In the genomic region with DNA sequence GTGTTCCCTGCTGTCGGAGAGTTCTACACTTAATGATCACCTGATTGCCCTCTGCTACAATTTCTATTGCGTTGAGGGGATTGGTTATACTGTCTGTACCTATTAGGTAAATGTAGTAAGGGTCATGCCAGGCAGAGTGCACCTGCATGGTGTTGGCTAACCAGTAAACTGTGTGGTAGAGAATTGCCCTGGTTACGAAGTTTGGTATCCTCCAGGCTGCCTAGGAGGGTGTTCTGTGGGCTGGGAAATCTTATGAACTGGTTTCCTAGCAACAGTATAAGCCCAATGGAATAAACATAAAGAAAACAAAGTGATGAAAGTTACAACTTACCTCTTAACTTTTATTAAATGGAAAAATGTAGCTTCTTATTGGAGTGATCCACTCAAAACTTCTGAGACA, we compare ENCODE assay signal across 8 cellular contexts. TPM values are rescaled to one million over a fixed set of nuclear protein-coding genes. Genes with fewer than 3 reads are reported as not detected.
DNase-seq lines count a peak whose midpoint lies in the region; ATAC-seq lines count a peak whose summit lies in the region.

No MANE protein-coding gene starts in this region.

- DNase-seq in GF-D8 (lab: John Stamatoyannopoulos, UW) (peak; percentile 24), NT2/D1 (ENCODE audit: low read depth, low spot score) (no peak), caudate nucleus (lab: John Stamatoyannopoulos, UW) (peak in 1 of 61 donors; percentile 1), mesendoderm (peak; percentile 27), GOT3 (lab: John Stamatoyannopoulos, UW) (no peak), NCI-H2029 treated with DMSO at 0.1 percent for 48 hours (lab: John Stamatoyannopoulos, UW) (no peak), left lobe of liver (ENCODE audit: low spot score) (no peak)

- H4K5ac ChIP-seq in mesendoderm (ENCODE audit: low read length): no peak overlapping the region

- H3K27ac ChIP-seq in caudate nucleus (ENCODE audit: low read depth, low read length) (peak overlapping the region; percentile 96), mesendoderm (ENCODE audit: low read depth, low read length) (no peak overlapping the region)

- no peak overlapping the region for H2BK5ac ChIP-seq in mesendoderm (ENCODE audit: low read length)

- H3K9ac ChIP-seq in NT2/D1 (ENCODE audit: insufficient read length, low read depth): no peak overlapping the region
- H3K9ac ChIP-seq in mesendoderm (ENCODE audit: low read length): peak overlapping the region; percentile 88

- peaks cover 18% of the 10 kb centered on the region for H3K79me2 ChIP-seq in mesendoderm (ENCODE audit: control insufficient read depth, insufficient read depth, low read length)

- H3K27me3 ChIP-seq in NT2/D1 (ENCODE audit: insufficient read depth, insufficient read length) (no peaks in the 10 kb centered on the region), mesendoderm (ENCODE audit: insufficient read depth, low read length, poor library complexity) (no peaks in the 10 kb centered on the region)

- H3K18ac ChIP-seq in mesendoderm (ENCODE audit: low read length): no peak overlapping the region

- peak overlapping the region; percentile 91 for H3K4me2 ChIP-seq in mesendoderm (ENCODE audit: low read length)

- peak overlapping the region; percentile 98 for H3K56ac ChIP-seq in mesendoderm (ENCODE audit: low read length)

- H3K4me3 ChIP-seq in NT2/D1 (ENCODE audit: insufficient read length, low read depth) (peak overlapping the region; percentile 96), mesendoderm (ENCODE audit: low read length) (no peak overlapping the region)

- H3K23ac ChIP-seq in mesendoderm (ENCODE audit: low read length): no peak overlapping the region

- no CpG with 5 or more reads among the region's 3 CpGs for WGBS in mesendoderm (ENCODE audit: extremely low coverage, insufficient coverage, low lambda C conversion rate)

- H3K9me3 ChIP-seq in NT2/D1 (ENCODE audit: insufficient read depth, low read length): peaks cover 14% of the 10 kb centered on the region; the same call in 1 of the 2 replicates

- no peak overlapping the region for H2BK15ac ChIP-seq in mesendoderm (replicated peaks; ENCODE audit: low read depth)

- H2BK120ac ChIP-seq in mesendoderm (ENCODE audit: low read depth, low read length): no peak overlapping the region

- H3K36me3 ChIP-seq in NT2/D1 (ENCODE audit: insufficient read depth, insufficient read length, low read length) (peaks cover 7% of the 10 kb centered on the region), mesendoderm (ENCODE audit: control insufficient read depth, insufficient read depth, low read length) (no peaks in the 10 kb centered on the region)

- peaks cover 7% of the 10 kb centered on the region for H3K79me1 ChIP-seq in mesendoderm (ENCODE audit: low read length)

- no peaks in the 10 kb centered on the region for H3K4me1 ChIP-seq in NT2/D1 (ENCODE audit: insufficient read depth, insufficient read length)
- H3K4me1 ChIP-seq in mesendoderm (ENCODE audit: control insufficient read depth, low read depth, low read length): no peaks in the 10 kb centered on the region

- ATAC-seq in left lobe of liver: no peak
- no peak for ATAC-seq in GM18868 (IDR thresholded peaks at IDR 0.05; ENCODE audit: unreplicated experiment)

- no peak overlapping the region for H4K8ac ChIP-seq in mesendoderm (ENCODE audit: low read depth, low read length)

- no peak overlapping the region for H2AK5ac ChIP-seq in mesendoderm (ENCODE audit: low read length)

- no peak overlapping the region for H3K4ac ChIP-seq in mesendoderm (ENCODE audit: low read depth, low read length)

RNA-seq across cellular contexts. Expression of gene CCDC91, which starts 1.4 kb away (rescaled TPM):
- polyA plus RNA-seq in mesendoderm (2013, experiment 1 of 2): 35.7 TPM
- 27.8 TPM for polyA plus RNA-seq in mesendoderm (2013, experiment 2 of 2)
- total RNA-seq in left lobe of liver: 11.9 TPM

Comparison
In these comparisons a context has a peak if more than half of its experiments do, and no peak if none do; other contexts are left out.
1. DNase-seq: peak in GF-D8 (single experiment) and mesendoderm (single experiment); none in NT2/D1 (single experiment), GOT3 (single experiment), NCI-H2029 treated with DMSO at 0.1 percent for 48 hours (single experiment) and left lobe of liver (single experiment).